13 cellular contexts compared by ENCODE assay signal in genomic region chr4:144906181-144906895, GRCh38.
DNase-seq lines count a peak whose midpoint lies in the region; ATAC-seq and TF ChIP-seq lines count a peak whose summit lies in the region.
"Had no signal": no experiment of that assay in that cellular context is flagged by ENCODE, and none has a peak within 500 bp of the region (broad histone marks: within the 10 kb centered on the region; RNA-seq: fewer than 3 reads in every experiment).

No MANE protein-coding gene starts in this region.

- H4K20me1 ChIP-seq in KMS-11 (ENCODE audit: insufficient read depth): no peaks in the 10 kb centered on the region

- H3K36me3 ChIP-seq in KMS-11 (ENCODE audit: insufficient read depth): no peaks in the 10 kb centered on the region
- H3K36me3 ChIP-seq: suprapubic skin had no signal

- H3K79me2 ChIP-seq in KMS-11 (ENCODE audit: insufficient read depth, low read depth): no peaks in the 10 kb centered on the region

- H3K4me2 ChIP-seq in KMS-11: peak overlapping the region; percentile 8; the same call in 1 of the 2 replicates
- H3K4me2 ChIP-seq: SK-N-SH had no signal

- no peaks in the 10 kb centered on the region for H3K4me1 Mint-ChIP-seq in endothelial cell (ENCODE audit: unreplicated experiment)
- H3K4me1 Mint-ChIP-seq in activated CD8-positive, alpha-beta T cell treated with anti-CD3 and anti-CD28 coated beads, Interleukin-2, amount 10 ng/mL, durations not matched to agents 7 days and 5 days (ENCODE audit: low read depth): no peaks in the 10 kb centered on the region

- H3K27ac ChIP-seq in KMS-11: no peak overlapping the region
- H3K27ac ChIP-seq: suprapubic skin had no signal

- POLR2A ChIA-PET in activated CD8-positive, alpha-beta T cell treated with anti-CD3 and anti-CD28 coated beads, Interleukin-2, amount 10 ng/mL, durations not matched to agents 7 days and 5 days (lab: Charles Lee): no interaction called here

- H3K9me3 Mint-ChIP-seq in endothelial cell (ENCODE audit: unreplicated experiment): no peaks in the 10 kb centered on the region
- H3K9me3 Mint-ChIP-seq in activated CD8-positive, alpha-beta T cell treated with anti-CD3 and anti-CD28 coated beads, Interleukin-2, amount 10 ng/mL, durations not matched to agents 7 days and 5 days (ENCODE audit: insufficient read depth): no peaks in the 10 kb centered on the region

- no peaks in the 10 kb centered on the region for H3K36me3 Mint-ChIP-seq in endothelial cell (ENCODE audit: low read depth, unreplicated experiment)
- no peaks in the 10 kb centered on the region for H3K36me3 Mint-ChIP-seq in activated CD8-positive, alpha-beta T cell treated with anti-CD3 and anti-CD28 coated beads, Interleukin-2, amount 10 ng/mL, durations not matched to agents 7 days and 5 days (ENCODE audit: low read depth)

- peak; percentile 2 for DNase-seq in SKM-1 treated with dmso at 0.1 percent for 144 hours (lab: John Stamatoyannopoulos, UW; ENCODE audit: unreplicated experiment)
- no peak for DNase-seq in SKM-1 (lab: John Stamatoyannopoulos, UW; ENCODE audit: unreplicated experiment)
- DNase-seq in dermis blood vessel endothelial cell: peak; percentile 72
- DNase-seq in stromal cell of bone marrow (ENCODE audit: low read depth): peak; percentile 25
- DNase-seq in activated CD8-positive, alpha-beta memory T cell treated with anti-CD3 and anti-CD28 coated beads for 24 hours: no peak
- DNase-seq in endothelial cell (ENCODE audit: low spot score): no peak
- DNase-seq in activated CD8-positive, alpha-beta T cell treated with anti-CD3 and anti-CD28 coated beads, Interleukin-2, amount 10 ng/mL, durations not matched to agents 7 days and 5 days: no peak
- DNase-seq: activated T-cell treated with anti-CD3 and anti-CD28 coated beads, Interleukin-2, amount 50 U/mL, for 48 hours; effector CD8-positive, alpha-beta T cell; kidney glomerular epithelial cell; SK-N-SH had no signal

- no peaks in the 10 kb centered on the region for H3K27me3 Mint-ChIP-seq in endothelial cell (ENCODE audit: unreplicated experiment)
- peaks cover 2% of the 10 kb centered on the region for H3K27me3 Mint-ChIP-seq in activated CD8-positive, alpha-beta T cell treated with anti-CD3 and anti-CD28 coated beads, Interleukin-2, amount 10 ng/mL, durations not matched to agents 7 days and 5 days (ENCODE audit: low read depth)

- no peaks in the 10 kb centered on the region for H3K27me3 ChIP-seq in KMS-11 (ENCODE audit: insufficient read depth, low read depth)
- H3K27me3 ChIP-seq: suprapubic skin had no signal

- no peak overlapping the region for H2AFZ ChIP-seq in KMS-11 (ENCODE audit: low read depth)

- H3K4me3 Mint-ChIP-seq in endothelial cell (ENCODE audit: unreplicated experiment): no peak overlapping the region
- H3K4me3 Mint-ChIP-seq in activated CD8-positive, alpha-beta T cell treated with anti-CD3 and anti-CD28 coated beads, Interleukin-2, amount 10 ng/mL, durations not matched to agents 7 days and 5 days: no peak overlapping the region

- peaks cover 15% of the 10 kb centered on the region for H3K4me1 ChIP-seq in KMS-11 (ENCODE audit: low read depth, poor library complexity, severe bottlenecking)
- H3K4me1 ChIP-seq: suprapubic skin had no signal

- H3K27ac Mint-ChIP-seq in endothelial cell (ENCODE audit: unreplicated experiment): no peak overlapping the region
- no peak overlapping the region for H3K27ac Mint-ChIP-seq in activated CD8-positive, alpha-beta T cell treated with anti-CD3 and anti-CD28 coated beads, Interleukin-2, amount 10 ng/mL, durations not matched to agents 7 days and 5 days

- no peak overlapping the region for H3K9ac ChIP-seq in KMS-11
- H3K9ac ChIP-seq: SK-N-SH had no signal

- no peak for ATAC-seq in activated CD8-positive, alpha-beta T cell treated with anti-CD3 and anti-CD28 coated beads, Interleukin-2, amount 10 ng/mL, durations not matched to agents 7 days and 5 days

- CTCF ChIA-PET in activated CD8-positive, alpha-beta T cell treated with anti-CD3 and anti-CD28 coated beads, Interleukin-2, amount 10 ng/mL, durations not matched to agents 7 days and 5 days (lab: Charles Lee): interaction anchor here (1.4 kb wide), 1 partner anchor 9 kb away, joined by 3 read pairs; no protein-coding TSS in a partner anchor

- no peak overlapping the region for H3K4me3 ChIP-seq in KMS-11 (IDR thresholded peaks at IDR 0.05; ENCODE audit: insufficient read depth, low read depth, low read length)
- H3K4me3 ChIP-seq: suprapubic skin had no signal

- TF ChIP-seq CTCF in KMS-11 (conservative IDR thresholded peaks at IDR 0.05; ENCODE audit: low read depth, low read length): no peak
- no peak for TF ChIP-seq CTCF in endothelial cell (IDR thresholded peaks at IDR 0.05; ENCODE audit: unreplicated experiment)

Comparison
In these comparisons a context has a peak if more than half of its experiments do, and no peak if none do; other contexts are left out.
1. DNase-seq: peak in SKM-1 treated with dmso at 0.1 percent for 144 hours (single experiment), dermis blood vessel endothelial cell (single experiment) and stromal cell of bone marrow (single experiment); none in SKM-1 (single experiment), activated CD8-positive, alpha-beta memory T cell treated with anti-CD3 and anti-CD28 coated beads for 24 hours (single experiment), endothelial cell (single experiment) and activated CD8-positive, alpha-beta T cell treated with anti-CD3 and anti-CD28 coated beads, Interleukin-2, amount 10 ng/mL, durations not matched to agents 7 days and 5 days (single experiment).